8 cellular contexts compared by ENCODE assay signal in genomic region chr1:148038462-148039333, GRCh38.
A peak's percentile ranks its signal among the peaks of the same experiment; 100 is the strongest.
DNase-seq lines count a peak whose midpoint lies in the region; ATAC-seq, FAIRE-seq and TF ChIP-seq lines count a peak whose summit lies in the region.
"Not testable (repeated sequence)": the region's sequence is repeated elsewhere in the genome, so short reads cannot be mapped to it uniquely, and the experiment has no call there.

No MANE protein-coding gene starts in this region.

- H3K9me3 ChIP-seq in WERI-Rb-1 (ENCODE audit: severe bottlenecking), result not testable (repeated sequence)

- ATAC-seq in GM19025 (IDR thresholded peaks at IDR 0.05; ENCODE audit: low read depth, unreplicated experiment) (peak; percentile 83), HG03108 (IDR thresholded peaks at IDR 0.05; ENCODE audit: unreplicated experiment) (peak; percentile 80)

- H3K27ac ChIP-seq in WERI-Rb-1, result 0 out of 2 replicates have a peak overlapping the region, but pooled peaks have one; percentile 6

- not testable (repeated sequence) for FAIRE-seq in bronchial epithelial cell (lab: Jason Lieb, UNC)

- peak; percentile 60 for DNase-seq in AG10803 (ENCODE audit: low read depth)
- DNase-seq in NCI-H2171 treated with DMSO at 0.1 percent for 48 hours (lab: John Stamatoyannopoulos, UW), result peak; percentile 91
- peak; percentile 90 for DNase-seq in WERI-Rb-1
- peak; percentile 96 for DNase-seq in bronchial epithelial cell (ENCODE audit: low read depth)
- DNase-seq in iris pigment epithelial cell (ENCODE audit: low read depth), result peak; percentile 96
- peak; percentile 30 to 37 for DNase-seq in stimulated activated CD4-positive, alpha-beta T cell treated with anti-CD3 and anti-CD28 coated beads, Interleukin-12 subunit alpha, Interleukin-12 subunit beta, amount 100 ng/mL, for 24 hours (ENCODE audit: low read depth in 2 of 2)

- not testable (repeated sequence) for H3K27me3 ChIP-seq in WERI-Rb-1 (ENCODE audit: insufficient read depth, low read depth, severe bottlenecking); bronchial epithelial cell (ENCODE audit: control insufficient read depth, insufficient read depth, low read length)

- peak overlapping the region; percentile 54 for H3K4me3 ChIP-seq in AG10803 (ENCODE audit: low read length)
- peak overlapping the region; percentile 55 for H3K4me3 ChIP-seq in WERI-Rb-1 (ENCODE audit: low read depth, low read length)
- H3K4me3 ChIP-seq in bronchial epithelial cell (ENCODE audit: low read depth, low read length), result peak overlapping the region; percentile 28

- not testable (repeated sequence) for H3K36me3 ChIP-seq in WERI-Rb-1; bronchial epithelial cell (ENCODE audit: control insufficient read depth, insufficient read depth, low read length)

- not testable (repeated sequence) for TF ChIP-seq CTCF in AG10803 (conservative IDR thresholded peaks at IDR 0.05; ENCODE audit: low read length); WERI-Rb-1 (IDR thresholded peaks at IDR 0.05; ENCODE audit: low read depth, low read length); bronchial epithelial cell (IDR thresholded peaks at IDR 0.05; ENCODE audit: insufficient read depth, low read length, severe bottlenecking)

Comparison
In these comparisons a context has a peak if more than half of its experiments do, and no peak if none do; other contexts are left out.
1. Peak in every context shown above with its lines: DNase-seq, ATAC-seq, H3K4me3 ChIP-seq and H3K27ac ChIP-seq.
2. DNase-seq: peak in every context shown above with its lines; median percentile 96 in bronchial epithelial cell; 96 in iris pigment epithelial cell; 91 in NCI-H2171 treated with DMSO at 0.1 percent for 48 hours; 90 in WERI-Rb-1; 60 in AG10803; 34 in stimulated activated CD4-positive, alpha-beta T cell treated with anti-CD3 and anti-CD28 coated beads, Interleukin-12 subunit alpha, Interleukin-12 subunit beta, amount 100 ng/mL, for 24 hours.